ENCODE assay signal across 2 cellular contexts in the genomic region with DNA sequence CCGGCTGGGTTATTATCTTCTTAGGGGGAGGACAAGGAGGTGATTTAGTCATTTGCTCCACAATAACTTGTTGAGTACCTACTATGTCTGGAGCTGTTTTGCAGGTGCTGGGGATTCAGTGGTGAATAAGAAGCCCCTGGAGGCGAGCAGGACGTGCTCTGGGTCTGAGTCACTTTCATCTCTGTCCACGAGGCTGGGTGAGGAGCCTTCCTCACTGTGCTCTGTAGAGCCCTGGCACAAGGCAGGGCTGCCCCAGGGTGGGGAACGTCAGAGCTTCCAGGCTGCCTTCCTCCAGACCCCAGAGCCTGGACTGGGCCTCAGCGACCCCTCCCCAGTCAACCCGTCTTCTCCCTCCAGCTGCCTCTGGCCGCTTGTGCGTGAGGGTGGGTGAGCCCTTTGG.
TF ChIP-seq lines count a peak whose summit lies in the region.

No MANE protein-coding gene starts in this region.

TF ChIP-seq in A549, 52 proteins besides CTCF, POLR2A, EP300 and RAD21:
- TF ChIP-seq, protein P1, sequence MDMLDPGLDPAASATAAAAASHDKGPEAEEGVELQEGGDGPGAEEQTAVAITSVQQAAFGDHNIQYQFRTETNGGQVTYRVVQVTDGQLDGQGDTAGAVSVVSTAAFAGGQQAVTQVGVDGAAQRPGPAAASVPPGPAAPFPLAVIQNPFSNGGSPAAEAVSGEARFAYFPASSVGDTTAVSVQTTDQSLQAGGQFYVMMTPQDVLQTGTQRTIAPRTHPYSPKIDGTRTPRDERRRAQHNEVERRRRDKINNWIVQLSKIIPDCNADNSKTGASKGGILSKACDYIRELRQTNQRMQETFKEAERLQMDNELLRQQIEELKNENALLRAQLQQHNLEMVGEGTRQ (IDR thresholded peaks at IDR 0.05): no peak
- TF ChIP-seq FOSB (CRISPR knock-in tag; IDR thresholded peaks at IDR 0.05) (no peak), BHLHE40 (IDR thresholded peaks at IDR 0.05; ENCODE audit: low read depth, low read length) (no peak), NPAS2 (CRISPR knock-in tag; IDR thresholded peaks at IDR 0.05; ENCODE audit: borderline replicate concordance) (no peak), HDAC2 (IDR thresholded peaks at IDR 0.05) (no peak), HOXA7 (CRISPR knock-in tag; IDR thresholded peaks at IDR 0.05) (no peak), ZFP36 (IDR thresholded peaks at IDR 0.05; ENCODE audit: borderline replicate concordance, partially characterized antibody) (no peak), ZNF302 (CRISPR knock-in tag; IDR thresholded peaks at IDR 0.05) (no peak), MYC (IDR thresholded peaks at IDR 0.05; ENCODE audit: borderline replicate concordance, low read length) (no peak), RARB (CRISPR knock-in tag; IDR thresholded peaks at IDR 0.05) (no peak), HEYL (CRISPR knock-in tag; IDR thresholded peaks at IDR 0.05) (no peak), RFX5 (IDR thresholded peaks at IDR 0.05) (no peak), KDM5A (IDR thresholded peaks at IDR 0.05) (no peak), CBX8 (IDR thresholded peaks at IDR 0.05) (no peak), CHD2 (IDR thresholded peaks at IDR 0.05; ENCODE audit: low read length, partially characterized antibody) (no peak), FOXS1 (CRISPR knock-in tag; IDR thresholded peaks at IDR 0.05) (no peak), BCL3 (IDR thresholded peaks at IDR 0.05) (no peak)
- TF ChIP-seq, protein P2, sequence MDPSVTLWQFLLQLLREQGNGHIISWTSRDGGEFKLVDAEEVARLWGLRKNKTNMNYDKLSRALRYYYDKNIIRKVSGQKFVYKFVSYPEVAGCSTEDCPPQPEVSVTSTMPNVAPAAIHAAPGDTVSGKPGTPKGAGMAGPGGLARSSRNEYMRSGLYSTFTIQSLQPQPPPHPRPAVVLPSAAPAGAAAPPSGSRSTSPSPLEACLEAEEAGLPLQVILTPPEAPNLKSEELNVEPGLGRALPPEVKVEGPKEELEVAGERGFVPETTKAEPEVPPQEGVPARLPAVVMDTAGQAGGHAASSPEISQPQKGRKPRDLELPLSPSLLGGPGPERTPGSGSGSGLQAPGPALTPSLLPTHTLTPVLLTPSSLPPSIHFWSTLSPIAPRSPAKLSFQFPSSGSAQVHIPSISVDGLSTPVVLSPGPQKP (IDR thresholded peaks at IDR 0.05; ENCODE audit: low read depth, low read length): no peak

TF ChIP-seq in SK-N-SH, 30 proteins besides CTCF, POLR2A, EP300 and RAD21:
- TF ChIP-seq TCF12 (IDR thresholded peaks at IDR 0.05) (peak; percentile 44; the same call in 1 of the 2 replicates), MAX (IDR thresholded peaks at IDR 0.05; ENCODE audit: low read depth) (peak; percentile 44; the same call in 1 of the 2 replicates), FOSL2 (IDR thresholded peaks at IDR 0.05; ENCODE audit: borderline replicate concordance, low read depth) (peak; percentile 36; the same call in 1 of the 2 replicates), MXI1 (IDR thresholded peaks at IDR 0.05; ENCODE audit: low read depth, low read length) (no peak), RXRA (IDR thresholded peaks at IDR 0.05; ENCODE audit: borderline replicate concordance, low read depth) (no peak), MEF2A (IDR thresholded peaks at IDR 0.05; ENCODE audit: borderline replicate concordance, low read depth) (no peak), FOXM1 (IDR thresholded peaks at IDR 0.05; ENCODE audit: low read depth) (no peak), PBX3 (IDR thresholded peaks at IDR 0.05) (no peak), SIN3A (IDR thresholded peaks at IDR 0.05; ENCODE audit: borderline replicate concordance, low read depth, low read length) (no peak), CHD2 (IDR thresholded peaks at IDR 0.05; ENCODE audit: low read length, partially characterized antibody) (no peak), YY1 (IDR thresholded peaks at IDR 0.05; ENCODE audit: low read depth) (no peak), JUND (IDR thresholded peaks at IDR 0.05) (peak; percentile 11; the same call in 1 of the 2 replicates)
- TF ChIP-seq, protein P1 (IDR thresholded peaks at IDR 0.05; ENCODE audit: borderline replicate concordance, low read depth, low read length): no peak
- TF ChIP-seq, protein P3, sequence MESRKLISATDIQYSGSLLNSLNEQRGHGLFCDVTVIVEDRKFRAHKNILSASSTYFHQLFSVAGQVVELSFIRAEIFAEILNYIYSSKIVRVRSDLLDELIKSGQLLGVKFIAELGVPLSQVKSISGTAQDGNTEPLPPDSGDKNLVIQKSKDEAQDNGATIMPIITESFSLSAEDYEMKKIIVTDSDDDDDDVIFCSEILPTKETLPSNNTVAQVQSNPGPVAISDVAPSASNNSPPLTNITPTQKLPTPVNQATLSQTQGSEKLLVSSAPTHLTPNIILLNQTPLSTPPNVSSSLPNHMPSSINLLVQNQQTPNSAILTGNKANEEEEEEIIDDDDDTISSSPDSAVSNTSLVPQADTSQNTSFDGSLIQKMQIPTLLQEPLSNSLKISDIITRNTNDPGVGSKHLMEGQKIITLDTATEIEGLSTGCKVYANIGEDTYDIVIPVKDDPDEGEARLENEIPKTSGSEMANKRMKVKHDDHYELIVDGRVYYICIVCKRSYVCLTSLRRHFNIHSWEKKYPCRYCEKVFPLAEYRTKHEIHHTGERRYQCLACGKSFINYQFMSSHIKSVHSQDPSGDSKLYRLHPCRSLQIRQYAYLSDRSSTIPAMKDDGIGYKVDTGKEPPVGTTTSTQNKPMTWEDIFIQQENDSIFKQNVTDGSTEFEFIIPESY (IDR thresholded peaks at IDR 0.05; ENCODE audit: borderline replicate concordance, low read depth): no peak
- TF ChIP-seq, protein P4, sequence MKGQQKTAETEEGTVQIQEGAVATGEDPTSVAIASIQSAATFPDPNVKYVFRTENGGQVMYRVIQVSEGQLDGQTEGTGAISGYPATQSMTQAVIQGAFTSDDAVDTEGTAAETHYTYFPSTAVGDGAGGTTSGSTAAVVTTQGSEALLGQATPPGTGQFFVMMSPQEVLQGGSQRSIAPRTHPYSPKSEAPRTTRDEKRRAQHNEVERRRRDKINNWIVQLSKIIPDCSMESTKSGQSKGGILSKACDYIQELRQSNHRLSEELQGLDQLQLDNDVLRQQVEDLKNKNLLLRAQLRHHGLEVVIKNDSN (IDR thresholded peaks at IDR 0.05; ENCODE audit: borderline replicate concordance, low read depth): no peak
